ENCODE assay signal across 1 cellular context in the genomic region with DNA sequence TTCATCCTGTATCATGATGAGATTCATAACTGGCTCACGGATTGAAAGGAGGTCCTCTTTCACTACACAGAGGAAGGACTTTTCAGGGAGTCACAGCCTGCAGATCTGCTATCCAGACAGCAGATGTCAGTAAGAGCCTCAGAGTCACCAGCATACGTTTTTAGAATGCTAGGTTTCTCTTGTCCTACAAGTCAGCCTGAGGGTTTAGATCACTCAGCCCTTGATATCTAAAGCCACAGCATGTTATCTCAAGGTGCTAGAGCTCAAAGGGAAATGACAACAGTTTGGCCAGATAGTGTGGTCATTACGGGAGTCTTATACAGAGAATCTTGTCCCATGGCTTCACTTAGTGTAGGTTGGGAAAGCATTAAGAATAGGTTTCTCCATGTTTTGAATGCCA.
TF ChIP-seq lines count a peak whose summit lies in the region.

No MANE protein-coding gene starts in this region.

TF ChIP-seq in WTC11, 78 proteins besides CTCF, POLR2A, EP300 and RAD21 (continued from another document):
- TF ChIP-seq, protein P1, sequence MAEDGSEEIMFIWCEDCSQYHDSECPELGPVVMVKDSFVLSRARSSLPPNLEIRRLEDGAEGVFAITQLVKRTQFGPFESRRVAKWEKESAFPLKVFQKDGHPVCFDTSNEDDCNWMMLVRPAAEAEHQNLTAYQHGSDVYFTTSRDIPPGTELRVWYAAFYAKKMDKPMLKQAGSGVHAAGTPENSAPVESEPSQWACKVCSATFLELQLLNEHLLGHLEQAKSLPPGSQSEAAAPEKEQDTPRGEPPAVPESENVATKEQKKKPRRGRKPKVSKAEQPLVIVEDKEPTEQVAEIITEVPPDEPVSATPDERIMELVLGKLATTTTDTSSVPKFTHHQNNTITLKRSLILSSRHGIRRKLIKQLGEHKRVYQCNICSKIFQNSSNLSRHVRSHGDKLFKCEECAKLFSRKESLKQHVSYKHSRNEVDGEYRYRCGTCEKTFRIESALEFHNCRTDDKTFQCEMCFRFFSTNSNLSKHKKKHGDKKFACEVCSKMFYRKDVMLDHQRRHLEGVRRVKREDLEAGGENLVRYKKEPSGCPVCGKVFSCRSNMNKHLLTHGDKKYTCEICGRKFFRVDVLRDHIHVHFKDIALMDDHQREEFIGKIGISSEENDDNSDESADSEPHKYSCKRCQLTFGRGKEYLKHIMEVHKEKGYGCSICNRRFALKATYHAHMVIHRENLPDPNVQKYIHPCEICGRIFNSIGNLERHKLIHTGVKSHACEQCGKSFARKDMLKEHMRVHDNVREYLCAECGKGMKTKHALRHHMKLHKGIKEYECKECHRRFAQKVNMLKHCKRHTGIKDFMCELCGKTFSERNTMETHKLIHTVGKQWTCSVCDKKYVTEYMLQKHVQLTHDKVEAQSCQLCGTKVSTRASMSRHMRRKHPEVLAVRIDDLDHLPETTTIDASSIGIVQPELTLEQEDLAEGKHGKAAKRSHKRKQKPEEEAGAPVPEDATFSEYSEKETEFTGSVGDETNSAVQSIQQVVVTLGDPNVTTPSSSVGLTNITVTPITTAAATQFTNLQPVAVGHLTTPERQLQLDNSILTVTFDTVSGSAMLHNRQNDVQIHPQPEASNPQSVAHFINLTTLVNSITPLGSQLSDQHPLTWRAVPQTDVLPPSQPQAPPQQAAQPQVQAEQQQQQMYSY (CRISPR knock-in tag; IDR thresholded peaks at IDR 0.05) = no peak
